In genomic region chr21:37578471-37579126, GRCh38 we compare ENCODE assay signal across 34 cellular contexts.
"Had no signal": no experiment of that assay in that cellular context is flagged by ENCODE, and none has a peak within 500 bp of the region (broad histone marks: within the 10 kb centered on the region; RNA-seq: fewer than 3 reads in every experiment).

No MANE protein-coding gene starts in this region.

- H3K4me3 ChIP-seq: MG63 had no signal

- DNase-seq: Karpas-422, Kasumi-1, MG63, MM.1S, MV-4-11, NCI-H1048, NCI-H1092, NCI-H1092 treated with DMSO at 0.1 percent for 48 hours, NCI-H1105, NCI-H1105 treated with DMSO at 0.1 percent for 48 hours, NCI-H1417, NCI-H1417 treated with DMSO at 0.1 percent for 48 hours, NCI-H1436, NCI-H1436 treated with DMSO at 0.1 percent for 48 hours, NCI-H146, NCI-H1694, NCI-H1694 treated with DMSO at 0.1 percent for 48 hours, NCI-H187, NCI-H187 treated with DMSO at 0.1 percent for 48 hours, NCI-H1930, NCI-H2029, NCI-H2029 treated with DMSO at 0.1 percent for 48 hours, NCI-H2081, NCI-H2081 treated with DMSO at 0.1 percent for 48 hours, NCI-H2107, NCI-H2171, NCI-H2171 treated with DMSO at 0.1 percent for 48 hours, NCI-H2227 treated with DMSO at 0.1 percent for 48 hours, NCI-H226, NCI-H345, NCI-H446, NCI-H446 treated with DMSO at 0.1 percent for 48 hours, NCI-H510A, NCI-H510A treated with DMSO at 0.1 percent for 48 hours had no signal

- H3K27me3 ChIP-seq: MG63 had no signal

- H3K36me3 ChIP-seq: MG63 had no signal
